Comparison of ENCODE assay signal across 8 cellular contexts in genomic region chr5:73499187-73499586, GRCh38. TPM values are rescaled to one million over a fixed set of nuclear protein-coding genes. Genes with fewer than 3 reads are reported as not detected.
DNase-seq lines count a peak whose midpoint lies in the region; ATAC-seq and TF ChIP-seq lines count a peak whose summit lies in the region.

No MANE protein-coding gene starts in this region.

- no peaks in the 10 kb centered on the region for H3K27me3 ChIP-seq in Caco-2 (replicated peaks; ENCODE audit: control insufficient read depth, insufficient read depth, low read length)
- H3K27me3 ChIP-seq in NT2/D1 (ENCODE audit: insufficient read depth, insufficient read length), result no peaks in the 10 kb centered on the region
- H3K27me3 ChIP-seq in endodermal cell (ENCODE audit: control insufficient read depth, insufficient read depth, low read length, poor library complexity, severe bottlenecking), result no peaks in the 10 kb centered on the region
- H3K27me3 ChIP-seq in neutrophil, result peaks cover 22% of the 10 kb centered on the region

- H3K27ac ChIP-seq in endodermal cell (ENCODE audit: low read depth, low read length), result peak overlapping the region; percentile 81
- H3K27ac ChIP-seq in neutrophil, result no peak overlapping the region

- H3K9me3 ChIP-seq in Caco-2, result no peaks in the 10 kb centered on the region
- H3K9me3 ChIP-seq in NT2/D1 (ENCODE audit: insufficient read depth, low read length), result no peaks in the 10 kb centered on the region
- no peaks in the 10 kb centered on the region for H3K9me3 ChIP-seq in endodermal cell (ENCODE audit: control insufficient read depth, low read length)
- no peaks in the 10 kb centered on the region for H3K9me3 ChIP-seq in neutrophil

- H3K4me1 ChIP-seq in Caco-2 (peaks cover 31% of the 10 kb centered on the region), NT2/D1 (ENCODE audit: insufficient read depth, insufficient read length) (no peaks in the 10 kb centered on the region), endodermal cell (ENCODE audit: control insufficient read depth, insufficient read depth, low read length) (peaks cover 9% of the 10 kb centered on the region), neutrophil (ENCODE audit: control insufficient read depth in 1 of 2, insufficient read depth in 1 of 2, low read depth in 1 of 2, low read length in 1 of 2) (peaks cover 16 to 17% of the 10 kb centered on the region in 2 experiments)

- in situ Hi-C loops in GM13977 (cut with MboI; ENCODE audit: low pct_unique_long_range_greater_than_20kb, low sequenced_read_pairs, unreplicated experiment), result no loop called here

- POLR2A ChIA-PET in Caco-2 (lab: Charles Lee), result interaction anchor here (0.6 to 1.6 kb wide), 2 partner anchors 11 to 499 kb away, joined by 3 to 4 read pairs; no protein-coding TSS in a partner anchor

- H3K4me3 Mint-ChIP-seq in Caco-2 (ENCODE audit: unreplicated experiment) (peak overlapping the region; percentile 92), endodermal cell (peak overlapping the region; percentile 96)

- H3K27ac Mint-ChIP-seq in Caco-2 (ENCODE audit: unreplicated experiment) (peak overlapping the region; percentile 98), endodermal cell (peak overlapping the region; percentile 98)

- H3K9me3 Mint-ChIP-seq in Caco-2 (ENCODE audit: unreplicated experiment) (no peaks in the 10 kb centered on the region), endodermal cell (no peaks in the 10 kb centered on the region)

- H3K4me3 ChIP-seq in Caco-2 (ENCODE audit: low read depth, low read length) (peak overlapping the region; percentile 71), NT2/D1 (ENCODE audit: insufficient read length, low read depth) (peak overlapping the region; percentile 94), endodermal cell (ENCODE audit: low read length) (peak overlapping the region; percentile 99), neutrophil (ENCODE audit: low read depth in 1 of 2, low read length in 1 of 2) (peak overlapping the region; percentile 65 to 80)

- H3K4me1 Mint-ChIP-seq in Caco-2 (ENCODE audit: low read depth, unreplicated experiment) (peaks cover 15% of the 10 kb centered on the region), endodermal cell (peaks cover 41% of the 10 kb centered on the region)

- 5 to 10% methylated on average over 10 to 12 of the region's 12 CpGs for WGBS in endodermal cell (ENCODE audit: insufficient coverage in 1 of 2, insufficient read length in 1 of 2), 2 experiments

- CTCF ChIA-PET in Caco-2 (lab: Charles Lee), result interaction anchor here (0.6 to 1.7 kb wide), 2 partner anchors 42 to 283 kb away, joined by 3 to 4 read pairs; no protein-coding TSS in a partner anchor

- H3K27me3 Mint-ChIP-seq in Caco-2 (ENCODE audit: insufficient read depth, unreplicated experiment) (no peaks in the 10 kb centered on the region), endodermal cell (ENCODE audit: insufficient read depth) (peaks cover 2% of the 10 kb centered on the region)

- TF ChIP-seq CTCF in Caco-2 (IDR thresholded peaks at IDR 0.05; ENCODE audit: insufficient read depth in 1 of 2, low read depth in 1 of 2, low read length in 1 of 2, severe bottlenecking in 1 of 2, unreplicated experiment in 1 of 2) (no peak), endodermal cell (conservative IDR thresholded peaks at IDR 0.05) (no peak), neutrophil (IDR thresholded peaks at IDR 0.05) (no peak), GM13977 (IDR thresholded peaks at IDR 0.05; ENCODE audit: extremely low read depth, insufficient read depth, missing control alignments) (no peak)

- intact Hi-C loops in Caco-2 (cut with micrococcal nuclease; ENCODE audit: unreplicated experiment), result no loop called here

- H3K36me3 ChIP-seq in Caco-2 (ENCODE audit: control insufficient read depth, insufficient read depth, low read length), result peaks cover 5% of the 10 kb centered on the region
- H3K36me3 ChIP-seq in NT2/D1 (ENCODE audit: insufficient read depth, insufficient read length, low read length), result peaks cover 53% of the 10 kb centered on the region
- peaks cover 46% of the 10 kb centered on the region for H3K36me3 ChIP-seq in endodermal cell (ENCODE audit: control insufficient read depth, insufficient read depth, low read length)
- H3K36me3 ChIP-seq in neutrophil, result peaks cover 22% of the 10 kb centered on the region

- H3K36me3 Mint-ChIP-seq in Caco-2 (ENCODE audit: insufficient read depth, unreplicated experiment), result peaks cover 65% of the 10 kb centered on the region
- H3K36me3 Mint-ChIP-seq in endodermal cell (ENCODE audit: low read depth), result peaks cover 39% of the 10 kb centered on the region

- no peak for ATAC-seq in HG02981 (IDR thresholded peaks at IDR 0.05; ENCODE audit: unreplicated experiment)
- ATAC-seq in GM21528 (IDR thresholded peaks at IDR 0.05; ENCODE audit: low FRiP score, unreplicated experiment), result no peak

- H3K9ac ChIP-seq in NT2/D1 (ENCODE audit: insufficient read length, low read depth), result peak overlapping the region; percentile 99
- peak overlapping the region; percentile 94 for H3K9ac ChIP-seq in endodermal cell (ENCODE audit: extremely low read depth, low read length, poor library complexity, severe bottlenecking)

- no TSS peak for BruUV-seq in Caco-2 (replicated peaks; lab: Mats Ljungman, UMichigan)

- no peak for DNase-seq in Caco-2
- DNase-seq in NT2/D1 (ENCODE audit: low read depth, low spot score), result no peak
- no peak for DNase-seq in endodermal cell
- no peak for DNase-seq in GM19240 (ENCODE audit: insufficient read length, low spot score)
- DNase-seq in GM13977 (ENCODE audit: low spot score), result no peak

RNA-seq across cellular contexts. Expression of gene BTF3, which starts 0.9 kb away (rescaled TPM):
- total RNA-seq in Caco-2 (2022), result 653 and 704 TPM in 2 replicates
- 100 to 1,000 TPM; 671 to 739 TPM for total RNA-seq in endodermal cell
- polyA plus RNA-seq in endodermal cell (2013, experiment 1 of 2), result 732 TPM
- 692 TPM for polyA plus RNA-seq in endodermal cell (2013, experiment 2 of 2)

RNA-seq across cellular contexts. Expression of gene FOXD1, which starts 50.6 kb away (rescaled TPM):
- total RNA-seq in Caco-2 (2022) (2.8 and 3.1 TPM in 2 replicates), endodermal cell (under 1 TPM; 0.29 to 0.59 TPM)
- 0.64 TPM for polyA plus RNA-seq in endodermal cell (2013, experiment 1 of 2)
- polyA plus RNA-seq in endodermal cell (2013, experiment 2 of 2), result 0.79 TPM
